ENCODE assay signal across 8 cellular contexts in genomic region chr2:172106128-172106961, GRCh38. TPM values are rescaled to one million over a fixed set of nuclear protein-coding genes. Genes with fewer than 3 reads are reported as not detected.
DNase-seq lines count a peak whose midpoint lies in the region; ATAC-seq and TF ChIP-seq lines count a peak whose summit lies in the region.

No MANE protein-coding gene starts in this region.

- no peak overlapping the region for H3K27ac ChIP-seq in A673 (ENCODE audit: low read depth, low read length, poor library complexity, severe bottlenecking)
- H3K27ac ChIP-seq in SK-N-SH (ENCODE audit: low read depth in 2 of 2, low read length in 1 of 2) = no peak overlapping the region
- H3K27ac ChIP-seq in muscle layer of duodenum (ENCODE audit: low read length) = no peak overlapping the region

- H3K4me1 ChIP-seq in A673 (ENCODE audit: insufficient read depth, low read length, poor library complexity, severe bottlenecking) (peaks cover 14% of the 10 kb centered on the region), SK-N-SH (ENCODE audit: control insufficient read depth in 1 of 2, insufficient read depth in 2 of 2, low read depth in 1 of 2, low read length in 1 of 2) (peaks cover 0 to 26% of the 10 kb centered on the region in 2 experiments; a peak in 2 of 4 replicates), muscle layer of duodenum (ENCODE audit: control insufficient read depth in 1 of 2, insufficient read depth in 2 of 2, low read length in 2 of 2) (peaks cover 0 to 49% of the 10 kb centered on the region in 2 donors)

- H3K4me3 ChIP-seq in A673 (ENCODE audit: low read depth, low read length, poor library complexity, severe bottlenecking) (peak overlapping the region; percentile 44), GM12875 (ENCODE audit: low read depth, low read length) (peak overlapping the region; percentile 48), SK-N-SH (ENCODE audit: low read depth in 2 of 2, low read length in 1 of 2) (peak overlapping the region; percentile 46 to 57), muscle layer of duodenum (ENCODE audit: low read depth in 1 of 2, low read length in 2 of 2) (peak overlapping the region; percentile 21 to 30)

- 15% methylated on average over 32 of the region's 43 CpGs for WGBS in SK-N-SH (ENCODE audit: low lambda C conversion rate)

- intact Hi-C loops in A673 (cut with micrococcal nuclease; ENCODE audit: unreplicated experiment) = loop anchor here (1.0 to 10.0 kb wide), 2 partner anchors 400 to 1132 kb away; no protein-coding TSS in a partner anchor

- H3K9me2 ChIP-seq in SK-N-SH = no peaks in the 10 kb centered on the region

- H3K27me3 ChIP-seq in A673 (replicated peaks; ENCODE audit: insufficient read depth, low read depth, low read length, poor library complexity) (no peaks in the 10 kb centered on the region), SK-N-SH (ENCODE audit: insufficient read depth) (peaks cover 6% of the 10 kb centered on the region; the same call in 1 of the 2 replicates), muscle layer of duodenum (ENCODE audit: low read depth, low read length) (peaks cover 72% of the 10 kb centered on the region)

- H3K9me3 ChIP-seq in A673 (ENCODE audit: low read depth, low read length, poor library complexity, severe bottlenecking) (no peaks in the 10 kb centered on the region), SK-N-SH (no peaks in the 10 kb centered on the region), muscle layer of duodenum (ENCODE audit: control insufficient read depth in 1 of 2, low read length in 2 of 2) (no peaks in the 10 kb centered on the region)

- TF ChIP-seq RAD21 in SK-N-SH (IDR thresholded peaks at IDR 0.05; ENCODE audit: low read length) = peak; percentile 63

- H3K36me3 ChIP-seq in A673 (ENCODE audit: insufficient read depth, low read length, poor library complexity, severe bottlenecking) (no peaks in the 10 kb centered on the region), SK-N-SH (replicated peaks in 1 of 2; ENCODE audit: control insufficient read depth in 1 of 2, insufficient read depth in 2 of 2, low read length in 1 of 2) (no peaks in the 10 kb centered on the region), muscle layer of duodenum (ENCODE audit: control insufficient read depth in 1 of 2, insufficient read depth in 2 of 2, low read length in 2 of 2) (no peaks in the 10 kb centered on the region)

- DNase-seq in A673 (ENCODE audit: low spot score) (peak; percentile 87), SK-N-SH (peak; percentile 78), ecto neural progenitor cell (ENCODE audit: low spot score) (peak; percentile 83), hypothalamus (lab: John Stamatoyannopoulos, UW) (no peak)

- ATAC-seq in GM21737 (IDR thresholded peaks at IDR 0.05; ENCODE audit: unreplicated experiment) (no peak), GM18519 (IDR thresholded peaks at IDR 0.05; ENCODE audit: low FRiP score, unreplicated experiment) (no peak)

- H3F3A ChIP-seq in SK-N-SH (replicated peaks; ENCODE audit: insufficient read depth) = peaks cover 7% of the 10 kb centered on the region

- H3K9ac ChIP-seq in SK-N-SH = peak overlapping the region; percentile 35; the same call in 1 of the 2 replicates

- CTCF ChIA-PET in A673 (lab: Charles Lee) = interaction anchor here (0.6 to 2.0 kb wide), 12 partner anchors 11 to 402 kb away, joined by 3 to 15 read pairs (median 4); no protein-coding TSS in a partner anchor
- CTCF ChIA-PET in SK-N-SH (lab: Yijun Ruan, JAX) = interaction anchor here (0.6 to 8.7 kb wide), 34 partner anchors 8 to 604 kb away, joined by 3 to 96 read pairs (median 4); partner anchors contain the start of gene HAT1

- no peak for TF ChIP-seq EP300 in SK-N-SH (IDR thresholded peaks at IDR 0.05; ENCODE audit: borderline replicate concordance in 1 of 2, low read depth in 1 of 2, low read length in 1 of 2)

- POLR2A ChIA-PET in A673 (lab: Charles Lee; ENCODE audit: low non-redundant PET) (interaction anchor here (0.5 kb wide), 1 partner anchor 141 kb away, joined by 3 read pairs; no protein-coding TSS in a partner anchor), SK-N-SH (lab: Yijun Ruan, JAX) (no interaction called here)

- H3K79me2 ChIP-seq in SK-N-SH (ENCODE audit: insufficient read depth) = no peaks in the 10 kb centered on the region

- peak overlapping the region; percentile 86 for H2AFZ ChIP-seq in SK-N-SH (ENCODE audit: low read depth)

- no peaks in the 10 kb centered on the region for H4K20me1 ChIP-seq in SK-N-SH (ENCODE audit: insufficient read depth)

- BruUV-seq in A673 (replicated peaks; lab: Mats Ljungman, UMichigan) = no TSS peak

- H3K4me2 ChIP-seq in SK-N-SH = peak overlapping the region; percentile 71

- peak; percentile 85 for TF ChIP-seq CTCF in A673 (conservative IDR thresholded peaks at IDR 0.05; ENCODE audit: low read depth, low read length)
- TF ChIP-seq CTCF in GM12875 (IDR thresholded peaks at IDR 0.05; ENCODE audit: borderline replicate concordance, insufficient read depth, low read depth, low read length) = peak; percentile 65
- peak; percentile 54 for TF ChIP-seq CTCF in SK-N-SH (IDR thresholded peaks at IDR 0.05)

TF ChIP-seq in SK-N-SH, 30 proteins besides CTCF, POLR2A, EP300 and RAD21:
- TF ChIP-seq TEAD4 (IDR thresholded peaks at IDR 0.05; ENCODE audit: borderline replicate concordance, insufficient read depth) = no peak
- TF ChIP-seq, protein P1, sequence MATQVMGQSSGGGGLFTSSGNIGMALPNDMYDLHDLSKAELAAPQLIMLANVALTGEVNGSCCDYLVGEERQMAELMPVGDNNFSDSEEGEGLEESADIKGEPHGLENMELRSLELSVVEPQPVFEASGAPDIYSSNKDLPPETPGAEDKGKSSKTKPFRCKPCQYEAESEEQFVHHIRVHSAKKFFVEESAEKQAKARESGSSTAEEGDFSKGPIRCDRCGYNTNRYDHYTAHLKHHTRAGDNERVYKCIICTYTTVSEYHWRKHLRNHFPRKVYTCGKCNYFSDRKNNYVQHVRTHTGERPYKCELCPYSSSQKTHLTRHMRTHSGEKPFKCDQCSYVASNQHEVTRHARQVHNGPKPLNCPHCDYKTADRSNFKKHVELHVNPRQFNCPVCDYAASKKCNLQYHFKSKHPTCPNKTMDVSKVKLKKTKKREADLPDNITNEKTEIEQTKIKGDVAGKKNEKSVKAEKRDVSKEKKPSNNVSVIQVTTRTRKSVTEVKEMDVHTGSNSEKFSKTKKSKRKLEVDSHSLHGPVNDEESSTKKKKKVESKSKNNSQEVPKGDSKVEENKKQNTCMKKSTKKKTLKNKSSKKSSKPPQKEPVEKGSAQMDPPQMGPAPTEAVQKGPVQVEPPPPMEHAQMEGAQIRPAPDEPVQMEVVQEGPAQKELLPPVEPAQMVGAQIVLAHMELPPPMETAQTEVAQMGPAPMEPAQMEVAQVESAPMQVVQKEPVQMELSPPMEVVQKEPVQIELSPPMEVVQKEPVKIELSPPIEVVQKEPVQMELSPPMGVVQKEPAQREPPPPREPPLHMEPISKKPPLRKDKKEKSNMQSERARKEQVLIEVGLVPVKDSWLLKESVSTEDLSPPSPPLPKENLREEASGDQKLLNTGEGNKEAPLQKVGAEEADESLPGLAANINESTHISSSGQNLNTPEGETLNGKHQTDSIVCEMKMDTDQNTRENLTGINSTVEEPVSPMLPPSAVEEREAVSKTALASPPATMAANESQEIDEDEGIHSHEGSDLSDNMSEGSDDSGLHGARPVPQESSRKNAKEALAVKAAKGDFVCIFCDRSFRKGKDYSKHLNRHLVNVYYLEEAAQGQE (IDR thresholded peaks at IDR 0.05; ENCODE audit: low read depth, low read length) = no peak
- TF ChIP-seq JUND (IDR thresholded peaks at IDR 0.05) = no peak
- TF ChIP-seq GATA2 (CRISPR knock-in tag; IDR thresholded peaks at IDR 0.05) = no peak
- peak; percentile 42 for TF ChIP-seq SMC3 (IDR thresholded peaks at IDR 0.05; ENCODE audit: low read depth, low read length)
- no peak for TF ChIP-seq MXI1 (IDR thresholded peaks at IDR 0.05; ENCODE audit: low read depth, low read length)
- no peak for TF ChIP-seq TAF1 (IDR thresholded peaks at IDR 0.05; ENCODE audit: borderline replicate concordance, low read depth, low read length)
- TF ChIP-seq MEF2A (IDR thresholded peaks at IDR 0.05; ENCODE audit: borderline replicate concordance, low read depth) = no peak
- TF ChIP-seq MAX (IDR thresholded peaks at IDR 0.05; ENCODE audit: low read depth) = peak; percentile 64; the same call in 1 of the 2 replicates
- no peak for TF ChIP-seq YY1 (IDR thresholded peaks at IDR 0.05; ENCODE audit: low read depth)
- no peak for TF ChIP-seq GABPA (IDR thresholded peaks at IDR 0.05; ENCODE audit: low read depth)
- no peak for TF ChIP-seq RCOR1 (IDR thresholded peaks at IDR 0.05; ENCODE audit: low read length)
- no peak for TF ChIP-seq ELF1 (IDR thresholded peaks at IDR 0.05)
- TF ChIP-seq RFX5 (IDR thresholded peaks at IDR 0.05; ENCODE audit: low read length) = no peak
- TF ChIP-seq TCF12 (IDR thresholded peaks at IDR 0.05) = no peak
- no peak for TF ChIP-seq FOXM1 (IDR thresholded peaks at IDR 0.05; ENCODE audit: low read depth)
- TF ChIP-seq EZH2phosphoT487 (IDR thresholded peaks at IDR 0.05; ENCODE audit: borderline replicate concordance, low read depth) = no peak
TF ChIP-seq in SK-N-SH: peak in this region for 2.

RNA-seq across cellular contexts. Expression of gene DLX2, which starts 3.6 kb away (rescaled TPM):
- 18.3 and 20.4 TPM in 2 replicates for total RNA-seq in A673 (2021)
- polyA plus RNA-seq in SK-N-SH (2012; rRNA removed) = 0.02 TPM in 2 replicates
- polyA plus RNA-seq in SK-N-SH (2012; cell fraction: cytosol; rRNA removed) = 0.03 TPM in 2 replicates
- 0.13 and 0.15 TPM in 2 replicates for polyA plus RNA-seq in SK-N-SH (2012; cell fraction: nucleus; rRNA removed)

RNA-seq across cellular contexts. Expression of gene DLX1, which starts 21.0 kb away (rescaled TPM):
- 28.9 and 33.2 TPM in 2 replicates for total RNA-seq in A673 (2021)
- polyA plus RNA-seq in SK-N-SH (2012; rRNA removed) = 0.07 and 0.13 TPM in 2 replicates
- polyA plus RNA-seq in SK-N-SH (2012; cell fraction: cytosol; rRNA removed) = 0.09 and 0.12 TPM in 2 replicates
- polyA plus RNA-seq in SK-N-SH (2012; cell fraction: nucleus; rRNA removed) = 0.22 and 0.37 TPM in 2 replicates

Comparison
In these comparisons a context has a peak if more than half of its experiments do, and no peak if none do; other contexts are left out.
1. DNase-seq: peak in A673 (single experiment), SK-N-SH (single experiment) and ecto neural progenitor cell (single experiment); none in hypothalamus (0 of 51).
2. Peak in every context shown above with its lines, with median percentiles within 50 percentile points of each other: H3K4me3 ChIP-seq and CTCF ChIP-seq.